In genomic region chr2:46652514-46653170, GRCh38 we compare ENCODE assay signal across 2 cellular contexts.
TF ChIP-seq lines count a peak whose summit lies in the region.

No MANE protein-coding gene starts in this region.

TF ChIP-seq in HepG2, 621 proteins besides CTCF, POLR2A, EP300 and RAD21:
- TF ChIP-seq ZNF629 (CRISPR knock-in tag; conservative IDR thresholded peaks at IDR 0.05), result peak; percentile 27; the same call in 1 of the 2 replicates
- no peak for TF ChIP-seq E2F1 (CRISPR knock-in tag; IDR thresholded peaks at IDR 0.05)
- no peak for TF ChIP-seq ZC3H4 (CRISPR knock-in tag; IDR thresholded peaks at IDR 0.05; ENCODE audit: borderline replicate concordance)
- no peak for TF ChIP-seq ELK4 (CRISPR knock-in tag; IDR thresholded peaks at IDR 0.05; ENCODE audit: borderline replicate concordance)
- TF ChIP-seq MAF1 (CRISPR knock-in tag; IDR thresholded peaks at IDR 0.05; ENCODE audit: borderline replicate concordance), result no peak

TF ChIP-seq in IMR-90, 13 proteins besides CTCF, POLR2A, EP300 and RAD21:
- no peak for TF ChIP-seq FOS (IDR thresholded peaks at IDR 0.05; ENCODE audit: low read depth, low read length)
- TF ChIP-seq MXI1 (IDR thresholded peaks at IDR 0.05; ENCODE audit: borderline replicate concordance, low read depth, low read length), result no peak
- TF ChIP-seq ELK1 (IDR thresholded peaks at IDR 0.05; ENCODE audit: borderline replicate concordance, low read depth, low read length), result no peak
- TF ChIP-seq MAFK (IDR thresholded peaks at IDR 0.05; ENCODE audit: low read depth, low read length), result no peak
- TF ChIP-seq MAZ (IDR thresholded peaks at IDR 0.05; ENCODE audit: borderline replicate concordance, low read depth, low read length), result no peak
- no peak for TF ChIP-seq BHLHE40 (IDR thresholded peaks at IDR 0.05; ENCODE audit: low read depth, low read length)
- TF ChIP-seq NFE2L2 (IDR thresholded peaks at IDR 0.05; ENCODE audit: low read depth, low read length), result no peak
- no peak for TF ChIP-seq CEBPB (IDR thresholded peaks at IDR 0.05; ENCODE audit: low read depth, low read length)
- TF ChIP-seq RCOR1 (IDR thresholded peaks at IDR 0.05; ENCODE audit: insufficient replicate concordance, low read length), result no peak
- TF ChIP-seq CHD1 (IDR thresholded peaks at IDR 0.05; ENCODE audit: low read depth, low read length), result no peak
- TF ChIP-seq USF2 (IDR thresholded peaks at IDR 0.05; ENCODE audit: low read depth, low read length), result no peak
- no peak for TF ChIP-seq RFX5 (IDR thresholded peaks at IDR 0.05; ENCODE audit: low read depth, low read length)
- no peak for TF ChIP-seq SMC3 (IDR thresholded peaks at IDR 0.05; ENCODE audit: low read depth, low read length)
TF ChIP-seq in IMR-90: peak in this region for 0.
